25 cellular contexts compared by ENCODE assay signal in the genomic region with DNA sequence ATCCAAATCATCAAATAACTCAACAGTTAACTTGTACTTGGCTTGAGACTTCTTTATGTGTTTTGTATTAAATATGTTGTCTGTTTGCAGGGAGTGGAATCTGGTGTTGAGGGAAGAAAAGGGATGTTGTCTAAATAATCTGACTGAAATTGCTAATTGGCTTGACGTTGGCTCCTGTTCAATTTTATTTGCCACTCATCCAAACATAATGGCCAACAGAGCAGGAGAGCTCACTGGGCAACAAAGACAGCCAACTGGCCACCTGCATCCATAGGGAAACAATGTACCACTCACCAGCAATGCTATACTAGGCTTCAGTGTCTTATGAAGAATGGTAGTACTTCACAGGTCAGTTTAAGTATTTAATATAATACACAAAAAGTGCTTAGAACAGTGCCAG.
"Had no signal": no experiment of that assay in that cellular context is flagged by ENCODE, and none has a peak within 500 bp of the region (broad histone marks: within the 10 kb centered on the region; RNA-seq: fewer than 3 reads in every experiment).

No MANE protein-coding gene starts in this region.

- DNase-seq: activated CD4-positive, alpha-beta T cell treated with anti-CD3 and anti-CD28 coated beads, Interleukin-2, amount 10 ng/mL, durations not matched to agents 24 days and 14 days; activated CD4-positive, CD25-positive, alpha-beta regulatory T cell; activated CD8-positive, alpha-beta T cell treated with anti-CD3 and anti-CD28 coated beads for 36 hours; activated effector memory CD4-positive, alpha-beta T cell treated with Interleukin-2 at 50 U/mL for 16 hours; activated naive CD4-positive, alpha-beta T cell treated with anti-CD3 and anti-CD28 coated beads, Interleukin-2, amount 10 ng/mL, durations not matched to agents 7 days and 5 days; activated naive CD8-positive, alpha-beta T cell treated with anti-CD3 and anti-CD28 coated beads, Interleukin-2, amount 50 U/mL, for 24 hours; activated T-cell treated with anti-CD3 and anti-CD28 coated beads, Interleukin-2, amount 50 U/mL, for 1 hour; aorta; brain microvascular endothelial cell; cortex of kidney; effector CD4-positive, alpha-beta T cell; immature natural killer cell; kidney glomerular epithelial cell; left ventricle myocardium superior; mesenchymal stem cell; mucosa of descending colon; naive B cell; right lobe of liver; small intestine; stimulated activated CD4-positive, alpha-beta T cell treated with anti-CD3 and anti-CD28 coated beads, Interleukin-15, amount 100 ng/mL, for 24 hours; stimulated activated CD4-positive, alpha-beta T cell treated with anti-CD3 and anti-CD28 coated beads, Interleukin-4, amount 100 ng/mL, for 1 hour; stomach; upper lobe of right lung had no signal

- ATAC-seq: activated CD8-positive, alpha-beta T cell treated with anti-CD3 and anti-CD28 coated beads for 36 hours; activated naive CD8-positive, alpha-beta T cell treated with anti-CD3 and anti-CD28 coated beads, Interleukin-2, amount 50 U/mL, for 24 hours; esophagus mucosa; gastroesophageal sphincter; left ventricle myocardium superior; mucosa of descending colon; right lobe of liver; upper lobe of right lung had no signal
